10 cellular contexts compared by ENCODE assay signal in the genomic region with DNA sequence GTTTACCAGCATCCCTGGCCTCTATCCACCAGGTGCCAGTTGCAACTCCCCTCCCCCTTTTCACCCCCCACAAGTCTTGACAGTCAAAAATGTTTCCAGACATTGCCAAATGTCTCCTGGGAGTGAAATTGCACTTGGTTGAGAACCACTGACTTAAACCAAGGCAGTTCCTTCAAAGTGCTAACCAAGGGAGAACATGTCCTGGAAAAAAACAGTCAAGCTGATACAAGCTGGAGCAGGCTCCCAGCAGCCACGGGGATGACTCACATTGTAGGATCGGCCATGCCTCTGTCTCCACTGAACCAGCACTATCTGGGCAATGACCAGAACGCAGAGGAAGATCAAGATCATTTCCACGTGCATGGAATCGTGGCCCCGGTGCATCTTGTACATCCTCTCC. TPM values are rescaled to one million over a fixed set of nuclear protein-coding genes. Genes with fewer than 3 reads are reported as not detected.
A peak's percentile ranks its signal among the peaks of the same experiment; 100 is the strongest.
DNase-seq lines count a peak whose midpoint lies in the region; ATAC-seq and TF ChIP-seq lines count a peak whose summit lies in the region.
"Had no signal": no experiment of that assay in that cellular context is flagged by ENCODE, and none has a peak within 500 bp of the region (broad histone marks: within the 10 kb centered on the region; RNA-seq: fewer than 3 reads in every experiment).

No MANE protein-coding gene starts in this region.

- H3K4me3 ChIP-seq in Panc1 (ENCODE audit: low read depth in 2 of 2, low read length in 2 of 2) (no peak overlapping the region), esophagus squamous epithelium (no peak overlapping the region)
- H3K4me3 ChIP-seq: sigmoid colon had no signal

- WGBS in esophagus squamous epithelium, 2 donors, result 18 to 33% methylated on average over 6 of the region's 6 CpGs

- no peak for TF ChIP-seq CTCF in Panc1 (IDR thresholded peaks at IDR 0.05)
- TF ChIP-seq CTCF in esophagus squamous epithelium (IDR thresholded peaks at IDR 0.05), result no peak

- no peaks in the 10 kb centered on the region for H3K36me3 ChIP-seq in Panc1 (ENCODE audit: control insufficient read depth, insufficient read depth, low read length)
- no peaks in the 10 kb centered on the region for H3K36me3 ChIP-seq in esophagus squamous epithelium
- H3K36me3 ChIP-seq: sigmoid colon had no signal

- BruUV-seq in Panc1 (replicated peaks; lab: Mats Ljungman, UMichigan), result no TSS peak

- H3K9me3 ChIP-seq in Panc1 (ENCODE audit: control insufficient read depth, insufficient read depth, low read depth, low read length) (no peaks in the 10 kb centered on the region), esophagus squamous epithelium (no peaks in the 10 kb centered on the region)
- H3K9me3 ChIP-seq: sigmoid colon had no signal

- peak; percentile 30 for DNase-seq in GM04503 (ENCODE audit: low read depth)
- DNase-seq in Panc1 (ENCODE audit: low read depth, low spot score), result no peak
- DNase-seq in esophagus squamous epithelium (lab: John Stamatoyannopoulos, UW), result no peak
- peak; percentile 76 for DNase-seq in renal cortical epithelial cell (ENCODE audit: low read depth)
- DNase-seq in stimulated activated CD4-positive, alpha-beta T cell treated with anti-CD3 and anti-CD28 coated beads, Interleukin-4, amount 100 ng/mL, for 1 hour, result no peak
- DNase-seq in inferior parietal cortex (ENCODE audit: extremely low spot score), result no peak
- DNase-seq: activated CD8-positive, alpha-beta memory T cell treated with anti-CD3 and anti-CD28 coated beads, Interleukin-2, amount 50 U/mL, for 4 hours; sigmoid colon had no signal

- no peak for TF ChIP-seq POLR2A in esophagus squamous epithelium (IDR thresholded peaks at IDR 0.05)

- POLR2A ChIA-PET in Panc1 (lab: Charles Lee), result interaction anchor here (0.6 kb wide), 1 partner anchor 31 kb away, joined by 3 read pairs; no protein-coding TSS in a partner anchor

- H3K4me1 ChIP-seq in Panc1 (ENCODE audit: control insufficient read depth, insufficient read depth, low read length), result no peaks in the 10 kb centered on the region
- H3K4me1 ChIP-seq in esophagus squamous epithelium, result peaks cover 7 to 25% (median 16%) of the 10 kb centered on the region in 3 donors

- in situ Hi-C loops in Panc1 (cut with HindIII; ENCODE audit: low pct_unique_long_range_greater_than_20kb, low sequenced_read_pairs), result no loop called here

- ATAC-seq in Panc1, result peak; percentile 70; the same call in 1 of the 2 replicates
- ATAC-seq in GM19324 (IDR thresholded peaks at IDR 0.05; ENCODE audit: low FRiP score, unreplicated experiment), result no peak
- ATAC-seq in GM21360 (IDR thresholded peaks at IDR 0.05; ENCODE audit: unreplicated experiment), result no peak

- no peaks in the 10 kb centered on the region for H3K27me3 ChIP-seq in Panc1 (ENCODE audit: control insufficient read depth, insufficient read depth, low read length)
- H3K27me3 ChIP-seq in esophagus squamous epithelium, result no peaks in the 10 kb centered on the region
- H3K27me3 ChIP-seq: sigmoid colon had no signal

- intact Hi-C loops in Panc1 (cut with micrococcal nuclease; ENCODE audit: unreplicated experiment), result loop anchor here (10.0 kb wide), 1 partner anchor 404 kb away; a partner anchor contains a TSS
- intact Hi-C loops in esophagus squamous epithelium (cut with DNase I), result no loop called here

- CTCF ChIA-PET in Panc1 (lab: Charles Lee), result no interaction called here

- H3K27ac ChIP-seq in Panc1 (ENCODE audit: low read length), result no peak overlapping the region
- peak overlapping the region; percentile 45 to 73 (median 67) for H3K27ac ChIP-seq in esophagus squamous epithelium
- H3K27ac ChIP-seq: sigmoid colon had no signal

RNA-seq across cellular contexts. Expression of a gene that starts 11.4 kb away (rescaled TPM):
- total RNA-seq in Panc1 (2021; ENCODE audit: unreplicated experiment) (not detected), esophagus squamous epithelium (under 1 TPM in 1 of 4 donors, not detected in 3; 0.76 TPM), renal cortical epithelial cell (0.35 and 5.5 TPM in 2 replicates)
- polyA plus RNA-seq in Panc1 (2012; ENCODE audit: insufficient read length), result not detected

RNA-seq across cellular contexts. Expression of a gene that starts 40.5 kb away (rescaled TPM):
- 0.26 TPM for total RNA-seq in Panc1 (2021; ENCODE audit: unreplicated experiment)
- not detected for polyA plus RNA-seq in Panc1 (2012; ENCODE audit: insufficient read length)
- 100 to 1,000 TPM in 1 of 4 donors, 10 to 100 TPM in 1, 1 to 10 TPM in 2; 2.2 to 104 (median 13.3) TPM for total RNA-seq in esophagus squamous epithelium
- 3.3 TPM in 1 of 2 replicates, not detected in the other for total RNA-seq in renal cortical epithelial cell

Comparison
In these comparisons a context has a peak if more than half of its experiments do, and no peak if none do; other contexts are left out.
1. DNase-seq: peak in GM04503 (single experiment) and renal cortical epithelial cell (single experiment); none in Panc1 (single experiment), esophagus squamous epithelium (single experiment), stimulated activated CD4-positive, alpha-beta T cell treated with anti-CD3 and anti-CD28 coated beads, Interleukin-4, amount 100 ng/mL, for 1 hour (single experiment) and inferior parietal cortex (single experiment).